13 cellular contexts compared by ENCODE assay signal in genomic region chr16:1361685-1362360, GRCh38.
"Had no signal": no experiment of that assay in that cellular context is flagged by ENCODE, and none has a peak within 500 bp of the region (broad histone marks: within the 10 kb centered on the region; RNA-seq: fewer than 3 reads in every experiment).

No MANE protein-coding gene starts in this region.

- H3K27me3 ChIP-seq: cardiac muscle cell, heart right ventricle, suprapubic skin, upper lobe of right lung had no signal

- H3K4me2 ChIP-seq: smooth muscle cell had no signal

- ATAC-seq: activated naive CD8-positive, alpha-beta T cell treated with anti-CD3 and anti-CD28 coated beads, Interleukin-2, amount 50 U/mL, for 24 hours; activated T-cell treated with anti-CD3 and anti-CD28 coated beads, Interleukin-2, amount 50 U/mL, for 72 hours; heart right ventricle; upper lobe of right lung had no signal

- H3K27ac ChIP-seq: cardiac muscle cell, heart right ventricle, suprapubic skin, upper lobe of right lung had no signal

- H3K4me3 ChIP-seq: cardiac muscle cell, heart right ventricle, smooth muscle cell, suprapubic skin, upper lobe of right lung had no signal

- DNase-seq: activated CD4-positive, alpha-beta memory T cell treated with anti-CD3 and anti-CD28 coated beads for 36 hours; activated CD4-positive, alpha-beta T cell treated with anti-CD3 and anti-CD28 coated beads for 1 hour; activated naive CD4-positive, alpha-beta T cell; activated naive CD8-positive, alpha-beta T cell treated with anti-CD3 and anti-CD28 coated beads, Interleukin-2, amount 50 U/mL, for 24 hours; activated T-cell treated with anti-CD3 and anti-CD28 coated beads, Interleukin-2, amount 50 U/mL, for 72 hours; kidney glomerular epithelial cell; stimulated activated CD4-positive, alpha-beta T cell treated with anti-CD3 and anti-CD28 coated beads, Interleukin-1b, Interleukin-23, amount 100 ng/mL, for 48 hours; stimulated activated naive CD4-positive, alpha-beta T cell treated with Interleukin-2 at 50 U/mL for 16 hours; upper lobe of right lung had no signal

- H3K4me1 ChIP-seq: upper lobe of right lung had no signal

- H3K9me3 ChIP-seq: heart right ventricle, suprapubic skin, upper lobe of right lung had no signal
